Comparison of ENCODE assay signal across 28 cellular contexts in genomic region chr16:22278418-22278817, GRCh38. TPM values are rescaled to one million over a fixed set of nuclear protein-coding genes. Genes with fewer than 3 reads are reported as not detected.
DNase-seq lines count a peak whose midpoint lies in the region; ATAC-seq, FAIRE-seq and TF ChIP-seq lines count a peak whose summit lies in the region.
"Had no signal": no experiment of that assay in that cellular context is flagged by ENCODE, and none has a peak within 500 bp of the region (broad histone marks: within the 10 kb centered on the region; RNA-seq: fewer than 3 reads in every experiment).

No MANE protein-coding gene starts in this region.

- H3K4me1 ChIP-seq in GM12878 (ENCODE audit: control insufficient read depth, insufficient read depth, low read length): no peaks in the 10 kb centered on the region
- H3K4me1 ChIP-seq: SJCRH30 had no signal

- DNase-seq in T-helper 1 cell (no peak), GM12878 (ENCODE audit: low read depth, low spot score) (no peak), left colon (no peak), HPDE6-E6E7 (ENCODE audit: extremely low spot score) (no peak), left lobe of liver (ENCODE audit: low spot score) (no peak)
- DNase-seq: CD8-positive, alpha-beta memory T cell; DMS79 treated with DMSO at 0.1 percent for 48 hours; GF-D8; GM23248; KBM-7; MV-4-11; NCI-H1105 treated with DMSO at 0.1 percent for 48 hours; NCI-H2029; NCI-H446; NK-92 treated with Interleukin-12 subunit alpha and Interleukin-12 subunit beta, amount 100 ng/mL, for 24 hours; PC-3 had no signal

- H3K27me3 Mint-ChIP-seq in T-helper 1 cell treated with Interleukin-12 subunit alpha and Interleukin-12 subunit beta and Interleukin-4 antibody, amounts not matched to agents 30 μg/mL and 1 μg/mL, for 36 hours (ENCODE audit: low read depth): no peaks in the 10 kb centered on the region
- H3K27me3 Mint-ChIP-seq: B cell; CD8-positive, alpha-beta memory T cell had no signal

- FAIRE-seq in GM12878 (lab: Jason Lieb, UNC): no peak
- FAIRE-seq: GM12892, HTR-8/SVneo had no signal

- SMC1A ChIA-PET in GM12878 (lab: Charles Lee; ENCODE audit: uncharacterized antibody, unreplicated experiment): no interaction called here

- H3K27ac Mint-ChIP-seq in T-helper 1 cell treated with Interleukin-12 subunit alpha and Interleukin-12 subunit beta and Interleukin-4 antibody, amounts not matched to agents 30 μg/mL and 1 μg/mL, for 36 hours: peak overlapping the region; percentile 60
- H3K27ac Mint-ChIP-seq: B cell had no signal

- peaks cover 19% of the 10 kb centered on the region for H3K36me3 Mint-ChIP-seq in T-helper 1 cell treated with Interleukin-12 subunit alpha and Interleukin-12 subunit beta and Interleukin-4 antibody, amounts not matched to agents 30 μg/mL and 1 μg/mL, for 36 hours (ENCODE audit: low read depth)

- 92% methylated on average over 11 of the region's 11 CpGs for WGBS in GM12878 (ENCODE audit: insufficient coverage, insufficient replicate concordance, low lambda C conversion rate, missing lambda C conversion rate)

- H4K20me1 ChIP-seq in GM12878 (ENCODE audit: control insufficient read depth, insufficient read depth): no peaks in the 10 kb centered on the region

- no peak for TF ChIP-seq EP300 in GM12878 (IDR thresholded peaks at IDR 0.05; ENCODE audit: borderline replicate concordance in 1 of 2, control insufficient read depth in 1 of 2, low read depth in 2 of 2, low read length in 2 of 2)

- in situ Hi-C loops in GM12878 (cut with MboI): no loop called here

- H3K4me3 Mint-ChIP-seq in T-helper 1 cell treated with Interleukin-12 subunit alpha and Interleukin-12 subunit beta and Interleukin-4 antibody, amounts not matched to agents 30 μg/mL and 1 μg/mL, for 36 hours: no peak overlapping the region
- H3K4me3 Mint-ChIP-seq: B cell; CD8-positive, alpha-beta memory T cell had no signal

- no peak for TF ChIP-seq CTCF in GM12878 (IDR thresholded peaks at IDR 0.05 in 2 of 3, conservative IDR thresholded peaks at IDR 0.05 in 1 of 3; ENCODE audit: control insufficient read depth in 2 of 3, extremely low read depth in 1 of 3, insufficient read depth in 1 of 3, low read depth in 3 of 3, low read length in 3 of 3)

- POLR2A ChIA-PET in GM12878 (lab: Charles Lee): interaction anchor here (0.6 to 0.8 kb wide), 2 partner anchors 18 to 46 kb away, joined by 4 to 10 read pairs; no protein-coding TSS in a partner anchor

- peaks cover 8 to 29% of the 10 kb centered on the region in 2 experiments for H3K36me3 ChIP-seq in GM12878 (ENCODE audit: control insufficient read depth in 2 of 2, insufficient read depth in 2 of 2, low read length in 1 of 2)

- H2AFZ ChIP-seq in GM12878 (ENCODE audit: control insufficient read depth, low read depth, low read length): no peak overlapping the region
- H2AFZ ChIP-seq: GM23248 had no signal

- no peak for TF ChIP-seq RAD21 in GM12878 (IDR thresholded peaks at IDR 0.05; ENCODE audit: insufficient read depth, low read depth, low read length)

- no peak for TF ChIP-seq POLR2A in GM12878 (IDR thresholded peaks at IDR 0.05; ENCODE audit: low read depth, low read length)

- no peak overlapping the region for H3K9ac ChIP-seq in GM12878 (ENCODE audit: control insufficient read depth, insufficient read depth, low read length)
- H3K9ac ChIP-seq: GM23248 had no signal

- ATAC-seq in GM12878 (no peak), left colon (peak; percentile 54), GM18498 (IDR thresholded peaks at IDR 0.05; ENCODE audit: unreplicated experiment) (no peak), HG03196 (IDR thresholded peaks at IDR 0.05; ENCODE audit: unreplicated experiment) (no peak), left lobe of liver (no peak)
- ATAC-seq: HCT116, PC-3, Right ventricle myocardium inferior, SK-N-SH treated with all-trans-retinoic acid at 6 μM for 48 hours had no signal

- no peaks in the 10 kb centered on the region for H3K9me3 Mint-ChIP-seq in T-helper 1 cell treated with Interleukin-12 subunit alpha and Interleukin-12 subunit beta and Interleukin-4 antibody, amounts not matched to agents 30 μg/mL and 1 μg/mL, for 36 hours
- H3K9me3 Mint-ChIP-seq: CD8-positive, alpha-beta memory T cell had no signal

- H3K79me2 ChIP-seq in GM12878 (ENCODE audit: control insufficient read depth, insufficient read depth, low read length): no peaks in the 10 kb centered on the region

- CTCF ChIA-PET in GM12878 (lab: Yijun Ruan, JAX): interaction anchor here (1.1 kb wide), 1 partner anchor 87 kb away, joined by 3 read pairs; no protein-coding TSS in a partner anchor

- RAD21 ChIA-PET in GM12878 (lab: Charles Lee; ENCODE audit: unreplicated experiment): interaction anchor here (0.8 kb wide), 1 partner anchor 72 kb away, joined by 3 read pairs; the partner anchor contains the start of gene EEF2K

- no peak overlapping the region for H3K27ac ChIP-seq in GM12878 (ENCODE audit: control insufficient read depth, insufficient read depth)
- H3K27ac ChIP-seq: 22Rv1, C4-2B, GM23248, SJCRH30 had no signal

- H3K9me3 ChIP-seq in GM12878 (replicated peaks; ENCODE audit: control insufficient read depth, insufficient read depth, low read length): no peaks in the 10 kb centered on the region
- H3K9me3 ChIP-seq: SJCRH30 had no signal

- intact Hi-C loops in GM12878 (cut with micrococcal nuclease; ENCODE audit: unreplicated experiment): no loop called here
- intact Hi-C loops in left colon (cut with DNase I, micrococcal nuclease): no loop called here

- no peaks in the 10 kb centered on the region for H3K4me1 Mint-ChIP-seq in T-helper 1 cell treated with Interleukin-12 subunit alpha and Interleukin-12 subunit beta and Interleukin-4 antibody, amounts not matched to agents 30 μg/mL and 1 μg/mL, for 36 hours (ENCODE audit: low read depth)
- H3K4me1 Mint-ChIP-seq: B cell; CD8-positive, alpha-beta memory T cell had no signal

- TSS peak; percentile 36 for BruUV-seq in GM12878 (replicated peaks; lab: Mats Ljungman, UMichigan)

- H3K27me3 ChIP-seq in GM12878 (replicated peaks in 1 of 2; ENCODE audit: control insufficient read depth in 2 of 2, insufficient read depth in 2 of 2, low read length in 1 of 2): no peaks in the 10 kb centered on the region
- H3K27me3 ChIP-seq: SJCRH30 had no signal

- no peak overlapping the region for H3K4me2 ChIP-seq in GM12878 (ENCODE audit: control insufficient read depth, insufficient read depth)

- no peak overlapping the region for H3K4me3 ChIP-seq in GM12878
- H3K4me3 ChIP-seq: GM23248, SJCRH30 had no signal

TF ChIP-seq in GM12878, 131 proteins besides CTCF, POLR2A, EP300 and RAD21 (continues in another document):
- TF ChIP-seq TCF12 (IDR thresholded peaks at IDR 0.05; ENCODE audit: low read depth, low read length) (no peak), TCF7 (IDR thresholded peaks at IDR 0.05; ENCODE audit: borderline replicate concordance) (no peak), KAT2A (conservative IDR thresholded peaks at IDR 0.05; ENCODE audit: control insufficient read depth, low read depth, low read length) (no peak)
- TF ChIP-seq, protein P1, sequence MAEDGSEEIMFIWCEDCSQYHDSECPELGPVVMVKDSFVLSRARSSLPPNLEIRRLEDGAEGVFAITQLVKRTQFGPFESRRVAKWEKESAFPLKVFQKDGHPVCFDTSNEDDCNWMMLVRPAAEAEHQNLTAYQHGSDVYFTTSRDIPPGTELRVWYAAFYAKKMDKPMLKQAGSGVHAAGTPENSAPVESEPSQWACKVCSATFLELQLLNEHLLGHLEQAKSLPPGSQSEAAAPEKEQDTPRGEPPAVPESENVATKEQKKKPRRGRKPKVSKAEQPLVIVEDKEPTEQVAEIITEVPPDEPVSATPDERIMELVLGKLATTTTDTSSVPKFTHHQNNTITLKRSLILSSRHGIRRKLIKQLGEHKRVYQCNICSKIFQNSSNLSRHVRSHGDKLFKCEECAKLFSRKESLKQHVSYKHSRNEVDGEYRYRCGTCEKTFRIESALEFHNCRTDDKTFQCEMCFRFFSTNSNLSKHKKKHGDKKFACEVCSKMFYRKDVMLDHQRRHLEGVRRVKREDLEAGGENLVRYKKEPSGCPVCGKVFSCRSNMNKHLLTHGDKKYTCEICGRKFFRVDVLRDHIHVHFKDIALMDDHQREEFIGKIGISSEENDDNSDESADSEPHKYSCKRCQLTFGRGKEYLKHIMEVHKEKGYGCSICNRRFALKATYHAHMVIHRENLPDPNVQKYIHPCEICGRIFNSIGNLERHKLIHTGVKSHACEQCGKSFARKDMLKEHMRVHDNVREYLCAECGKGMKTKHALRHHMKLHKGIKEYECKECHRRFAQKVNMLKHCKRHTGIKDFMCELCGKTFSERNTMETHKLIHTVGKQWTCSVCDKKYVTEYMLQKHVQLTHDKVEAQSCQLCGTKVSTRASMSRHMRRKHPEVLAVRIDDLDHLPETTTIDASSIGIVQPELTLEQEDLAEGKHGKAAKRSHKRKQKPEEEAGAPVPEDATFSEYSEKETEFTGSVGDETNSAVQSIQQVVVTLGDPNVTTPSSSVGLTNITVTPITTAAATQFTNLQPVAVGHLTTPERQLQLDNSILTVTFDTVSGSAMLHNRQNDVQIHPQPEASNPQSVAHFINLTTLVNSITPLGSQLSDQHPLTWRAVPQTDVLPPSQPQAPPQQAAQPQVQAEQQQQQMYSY (CRISPR knock-in tag; IDR thresholded peaks at IDR 0.05): no peak

RNA-seq across cellular contexts. Expression of gene POLR3E, which starts 18.8 kb away (rescaled TPM):
- 132 and 140 TPM in 2 replicates for total RNA-seq in GM12878 (2013; cell fraction: nucleolus; rRNA removed)
- total RNA-seq in GM12878 (2014; rRNA removed) (34.6 and 36.8 TPM in 2 replicates), GM12878 (2014; rRNA removed; fragmentation: Illumina TruSeq; extraction: Trizol) (39.1 and 41.0 TPM in 2 replicates), GM12878 (2021) (52.0 and 54.0 TPM in 2 replicates), left colon (10 to 100 TPM; 37.0 to 44.8 TPM), left lobe of liver (26.1 TPM)
- 11.1 TPM for polyA plus RNA-seq in GM12878 (2011; ENCODE audit: low read depth)
- polyA plus RNA-seq in GM12878 (2011; rRNA removed) (49.4 and 79.5 TPM in 2 replicates), GM12878 (2014; fragmentation: Illumina TruSeq; extraction: Trizol) (30.0 and 57.6 TPM in 2 replicates), GM12878 (2014; fragmentation: Nextera tagmentation; extraction: Ambion mirVana) (10 to 100 TPM; 11.1 to 15.5 TPM), GM12878 (2014; rRNA removed) (42.0 and 48.5 TPM in 2 replicates), GM12878 (2016; fragmentation: Nextera tagmentation; extraction: Ambion mirVana) (10 to 100 TPM; 35.2 to 40.2 TPM)
- 66.7 and 74.8 TPM in 2 replicates for polyA plus RNA-seq in GM12878 (2011; cell fraction: cytosol; rRNA removed)
- polyA plus RNA-seq in GM12878 (2011; cell fraction: nucleus; rRNA removed): 151 and 224 TPM in 2 replicates
- 21.4 and 23.0 TPM in 2 replicates for polyA plus RNA-seq in GM12878 (2012)
- 180 and 257 TPM in 2 replicates for polyA minus RNA-seq in GM12878 (2011; rRNA and poly(A)+ RNA removed)
- polyA minus RNA-seq in GM12878 (2011; cell fraction: cytosol; rRNA and poly(A)+ RNA removed): 22.6 and 39.0 TPM in 2 replicates
- 44.4 and 81.2 TPM in 2 replicates for polyA minus RNA-seq in GM12878 (2011; cell fraction: nucleus; rRNA and poly(A)+ RNA removed)
